Comparison of ENCODE assay signal across 25 cellular contexts in genomic region chr2:174108579-174108978, GRCh38.
"Had no signal": no experiment of that assay in that cellular context is flagged by ENCODE, and none has a peak within 500 bp of the region (broad histone marks: within the 10 kb centered on the region; RNA-seq: fewer than 3 reads in every experiment).

No MANE protein-coding gene starts in this region.

- FAIRE-seq: bronchial epithelial cell had no signal

- H3K9ac ChIP-seq: KMS-11 had no signal

- DNase-seq: activated CD4-positive, alpha-beta T cell treated with anti-CD3 and anti-CD28 coated beads for 48 hours; activated CD4-positive, alpha-beta T cell treated with anti-CD3 and anti-CD28 coated beads, Interleukin-2, amount 50 U/mL, for 4 hours; activated CD4-positive, CD25-positive, alpha-beta regulatory T cell treated with anti-CD3 and anti-CD28 coated beads, Interleukin-2, amount 50 U/mL, for 72 hours; activated CD8-positive, alpha-beta memory T cell treated with anti-CD3 and anti-CD28 coated beads, Interleukin-2, amount 50 U/mL, for 48 hours; activated CD8-positive, alpha-beta T cell treated with anti-CD3 and anti-CD28 coated beads, Interleukin-2, amount 10 ng/mL, durations not matched to agents 7 days and 5 days; activated naive CD4-positive, alpha-beta T cell treated with anti-CD3 and anti-CD28 coated beads, Interleukin-2, amount 50 U/mL, for 16 hours; activated naive CD8-positive, alpha-beta T cell treated with anti-CD3 and anti-CD28 coated beads, Interleukin-2, amount 10 ng/mL, durations not matched to agents 7 days and 5 days; activated T-cell treated with anti-CD3 and anti-CD28 coated beads, Interleukin-2, amount 50 U/mL, for 1 hour; body of pancreas; central memory CD4-positive, alpha-beta T cell; MG63; MV-4-11; NCI-H1105 treated with DMSO at 0.1 percent for 48 hours; NCI-H1436 treated with DMSO at 0.1 percent for 48 hours; NCI-H2029; NCI-H2107; NCI-H2171 treated with DMSO at 0.1 percent for 48 hours; NCI-H226; NCI-H526; SHP77 had no signal

- H3K4me1 ChIP-seq: ascending aorta, body of pancreas, SJSA1 had no signal

- ATAC-seq: activated CD8-positive, alpha-beta T cell treated with anti-CD3 and anti-CD28 coated beads, Interleukin-2, amount 10 ng/mL, durations not matched to agents 7 days and 5 days; body of pancreas; SK-N-SH treated with all-trans-retinoic acid at 6 μM for 48 hours had no signal

- H3K4me2 ChIP-seq: KMS-11 had no signal

- H3K27me3 ChIP-seq: ascending aorta, body of pancreas, MG63, SJSA1 had no signal

- H3K27ac ChIP-seq: ascending aorta, body of pancreas, KMS-11, SJSA1 had no signal

- H3K36me3 ChIP-seq: ascending aorta, SJSA1 had no signal

- H3K4me3 ChIP-seq: ascending aorta, body of pancreas, MG63, SJSA1 had no signal

- H3K9me3 ChIP-seq: ascending aorta, body of pancreas, MG63, SJSA1 had no signal
